8 cellular contexts compared by ENCODE assay signal in the genomic region with DNA sequence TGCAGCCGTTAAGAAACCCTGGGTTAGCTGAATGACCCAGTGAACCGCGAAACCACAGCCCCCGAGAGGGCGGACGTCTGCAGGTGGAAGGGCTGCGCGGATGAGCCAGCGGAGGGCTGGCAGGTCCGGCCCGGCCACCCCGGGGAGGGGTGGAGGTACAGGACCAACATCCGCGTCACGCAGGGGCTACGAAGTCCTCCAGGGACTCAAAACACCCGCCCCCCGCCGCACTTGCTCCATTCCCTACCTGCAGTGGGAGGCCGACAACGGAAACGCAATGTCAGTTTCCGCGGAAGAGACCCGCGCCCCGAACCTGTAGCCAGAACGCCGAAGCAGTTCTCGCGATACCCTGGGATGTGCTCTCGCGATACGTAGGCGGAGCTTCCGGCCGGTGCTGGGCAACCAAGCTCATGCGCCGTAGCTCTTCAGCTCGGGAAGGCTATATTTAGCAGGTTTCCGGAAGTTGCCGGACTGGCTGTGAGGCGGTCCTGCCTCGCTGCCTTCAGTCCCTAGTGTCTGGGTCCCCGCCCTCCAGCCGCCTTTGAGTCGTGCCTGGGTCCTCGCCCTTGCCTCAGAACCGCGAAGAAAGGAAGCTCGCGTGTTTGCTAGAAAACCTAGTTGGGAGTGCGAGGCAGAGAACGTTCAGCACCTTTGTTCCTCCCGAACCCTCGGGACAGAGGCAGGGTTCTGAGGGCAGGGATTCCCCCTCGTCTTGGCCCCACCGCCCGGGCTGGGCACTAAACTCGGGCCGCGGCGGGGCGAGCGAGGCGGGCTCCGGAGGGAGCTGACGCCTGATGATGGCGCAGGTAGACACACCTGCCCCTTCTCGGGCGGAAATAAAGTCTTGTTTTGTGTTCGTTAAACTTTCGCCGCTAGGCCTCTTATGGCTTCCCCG. TPM values are rescaled to one million over a fixed set of nuclear protein-coding genes. Genes with fewer than 3 reads are reported as not detected.
DNase-seq lines count a peak whose midpoint lies in the region; ATAC-seq, FAIRE-seq and TF ChIP-seq lines count a peak whose summit lies in the region.

A gene with protein sequence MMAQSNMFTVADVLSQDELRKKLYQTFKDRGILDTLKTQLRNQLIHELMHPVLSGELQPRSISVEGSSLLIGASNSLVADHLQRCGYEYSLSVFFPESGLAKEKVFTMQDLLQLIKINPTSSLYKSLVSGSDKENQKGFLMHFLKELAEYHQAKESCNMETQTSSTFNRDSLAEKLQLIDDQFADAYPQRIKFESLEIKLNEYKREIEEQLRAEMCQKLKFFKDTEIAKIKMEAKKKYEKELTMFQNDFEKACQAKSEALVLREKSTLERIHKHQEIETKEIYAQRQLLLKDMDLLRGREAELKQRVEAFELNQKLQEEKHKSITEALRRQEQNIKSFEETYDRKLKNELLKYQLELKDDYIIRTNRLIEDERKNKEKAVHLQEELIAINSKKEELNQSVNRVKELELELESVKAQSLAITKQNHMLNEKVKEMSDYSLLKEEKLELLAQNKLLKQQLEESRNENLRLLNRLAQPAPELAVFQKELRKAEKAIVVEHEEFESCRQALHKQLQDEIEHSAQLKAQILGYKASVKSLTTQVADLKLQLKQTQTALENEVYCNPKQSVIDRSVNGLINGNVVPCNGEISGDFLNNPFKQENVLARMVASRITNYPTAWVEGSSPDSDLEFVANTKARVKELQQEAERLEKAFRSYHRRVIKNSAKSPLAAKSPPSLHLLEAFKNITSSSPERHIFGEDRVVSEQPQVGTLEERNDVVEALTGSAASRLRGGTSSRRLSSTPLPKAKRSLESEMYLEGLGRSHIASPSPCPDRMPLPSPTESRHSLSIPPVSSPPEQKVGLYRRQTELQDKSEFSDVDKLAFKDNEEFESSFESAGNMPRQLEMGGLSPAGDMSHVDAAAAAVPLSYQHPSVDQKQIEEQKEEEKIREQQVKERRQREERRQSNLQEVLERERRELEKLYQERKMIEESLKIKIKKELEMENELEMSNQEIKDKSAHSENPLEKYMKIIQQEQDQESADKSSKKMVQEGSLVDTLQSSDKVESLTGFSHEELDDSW (plus strand): TSS at position 471 of the 895 bp plus-strand sequence. CDS start 324 bp downstream, at position 795.
Gene TRAPPC2, minus strand, starts transcription at position 343 of the 895 bp plus-strand sequence. CDS start 14,657 bp downstream, outside the sequence.

- no peaks in the 10 kb centered on the region for H3K27me3 ChIP-seq in BJ (ENCODE audit: control insufficient read depth, insufficient read depth, low read length)

- peak; percentile 91 for ATAC-seq in HG03460 (IDR thresholded peaks at IDR 0.05; ENCODE audit: unreplicated experiment)

- H3K36me3 ChIP-seq in BJ (ENCODE audit: control insufficient read depth, insufficient read depth, low read length): no peaks in the 10 kb centered on the region; the same call in 1 of the 2 replicates

- CTCF ChIA-PET in BJ (lab: Yijun Ruan, JAX): no interaction called here

- DNase-seq in BJ (ENCODE audit: low read depth) (peak; percentile 55), GM19240 (ENCODE audit: insufficient read length, low spot score) (peak; percentile 56), NCI-H526 (lab: John Stamatoyannopoulos, UW) (peak; percentile 96 to 98), kidney tubule cell (ENCODE audit: low spot score) (peak; percentile 98)
- peak; percentile 90 for DNase-seq in activated CD4-positive, alpha-beta T cell treated with anti-CD3 and anti-CD28 coated beads for 48 hours
- peak; percentile 64 to 82 (median 75) for DNase-seq in stimulated activated CD4-positive, alpha-beta T cell treated with anti-CD3 and anti-CD28 coated beads, Interleukin-1b, Interleukin-23, amount 100 ng/mL, for 24 hours (ENCODE audit: low read depth in 4 of 4, low spot score in 1 of 4)

- peak within 1 kb of the TSS; percentile 66 for H3K4me3 ChIP-seq in BJ (ENCODE audit: low read depth, low read length)

- POLR2A ChIA-PET in BJ (lab: Charles Lee): no interaction called here

- FAIRE-seq in colon (lab: Jason Lieb, UNC): peak; percentile 88

- TF ChIP-seq CTCF in BJ (IDR thresholded peaks at IDR 0.05; ENCODE audit: insufficient read depth, low read depth, low read length): no peak

RNA-seq across cellular contexts. Expression of the first gene that starts in this region (rescaled TPM):
- polyA plus RNA-seq in BJ (2011; rRNA removed): 4.9 and 6.6 TPM in 2 replicates
- 4.8 and 5.5 TPM in 2 replicates for polyA minus RNA-seq in BJ (2011; rRNA and poly(A)+ RNA removed)

RNA-seq across cellular contexts. Expression of gene TRAPPC2, which starts in this region (rescaled TPM):
- 5.5 and 7.5 TPM in 2 replicates for polyA plus RNA-seq in BJ (2011; rRNA removed)
- polyA minus RNA-seq in BJ (2011; rRNA and poly(A)+ RNA removed): 5.1 and 5.8 TPM in 2 replicates

Comparison
In these comparisons a context has a peak if more than half of its experiments do, and no peak if none do; other contexts are left out.
1. Peak in every context shown above with its lines: DNase-seq, ATAC-seq and H3K4me3 ChIP-seq.